Comparison of ENCODE assay signal across 1 cellular context in the genomic region with DNA sequence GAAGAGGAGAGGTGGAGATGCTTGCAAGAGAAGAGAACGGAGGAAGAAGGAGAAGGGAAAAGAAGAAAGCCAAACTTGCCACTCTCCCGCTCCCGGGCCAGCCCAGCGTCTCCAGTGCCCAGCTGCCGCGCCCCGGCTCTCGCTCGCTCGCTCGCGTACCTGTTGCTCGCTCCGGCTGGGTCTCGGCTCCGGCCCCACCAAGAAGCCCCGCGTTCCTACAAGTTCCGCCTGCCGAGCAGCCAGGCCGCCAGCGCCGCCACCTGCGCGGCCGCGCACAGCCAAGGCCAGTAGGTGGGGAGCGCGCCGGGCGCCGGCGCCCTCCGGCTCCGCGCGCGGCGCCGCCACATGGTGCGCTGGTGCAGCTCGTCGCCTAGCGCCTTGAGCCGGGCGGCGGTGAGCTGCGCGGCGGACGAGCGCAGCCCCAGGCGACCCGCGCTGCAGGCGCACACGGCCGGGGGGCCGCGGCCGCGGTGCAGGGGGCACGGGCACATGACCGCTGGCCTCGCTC.
TF ChIP-seq lines count a peak whose summit lies in the region.

No MANE protein-coding gene starts in this region.

TF ChIP-seq in A549, 52 proteins besides CTCF, POLR2A, EP300 and RAD21 (continued from another document):
- TF ChIP-seq, protein P1, sequence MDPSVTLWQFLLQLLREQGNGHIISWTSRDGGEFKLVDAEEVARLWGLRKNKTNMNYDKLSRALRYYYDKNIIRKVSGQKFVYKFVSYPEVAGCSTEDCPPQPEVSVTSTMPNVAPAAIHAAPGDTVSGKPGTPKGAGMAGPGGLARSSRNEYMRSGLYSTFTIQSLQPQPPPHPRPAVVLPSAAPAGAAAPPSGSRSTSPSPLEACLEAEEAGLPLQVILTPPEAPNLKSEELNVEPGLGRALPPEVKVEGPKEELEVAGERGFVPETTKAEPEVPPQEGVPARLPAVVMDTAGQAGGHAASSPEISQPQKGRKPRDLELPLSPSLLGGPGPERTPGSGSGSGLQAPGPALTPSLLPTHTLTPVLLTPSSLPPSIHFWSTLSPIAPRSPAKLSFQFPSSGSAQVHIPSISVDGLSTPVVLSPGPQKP (IDR thresholded peaks at IDR 0.05; ENCODE audit: low read depth, low read length), result no peak
- peak; percentile 27; the same call in 2 of the 3 replicates for TF ChIP-seq SMC3 (IDR thresholded peaks at IDR 0.05)
- no peak for TF ChIP-seq HOXA7 (CRISPR knock-in tag; IDR thresholded peaks at IDR 0.05)
- TF ChIP-seq HDAC2 (IDR thresholded peaks at IDR 0.05), result 0 out of 2 replicates have a peak, but pooled peaks have one; percentile 1
